In genomic region chr2:88733155-88733902, GRCh38 we compare ENCODE assay signal across 17 cellular contexts. TPM values are rescaled to one million over a fixed set of nuclear protein-coding genes. Genes with fewer than 3 reads are reported as not detected.
A peak's percentile ranks its signal among the peaks of the same experiment; 100 is the strongest.
DNase-seq lines count a peak whose midpoint lies in the region; ATAC-seq, FAIRE-seq and TF ChIP-seq lines count a peak whose summit lies in the region.
"Had no signal": no experiment of that assay in that cellular context is flagged by ENCODE, and none has a peak within 500 bp of the region (broad histone marks: within the 10 kb centered on the region; RNA-seq: fewer than 3 reads in every experiment).

No MANE protein-coding gene starts in this region.

- H3K4me1 ChIP-seq in small intestine (ENCODE audit: control insufficient read depth in 2 of 2, insufficient read depth in 1 of 2, low read depth in 1 of 2, low read length in 1 of 2) (no peaks in the 10 kb centered on the region), transverse colon (peaks cover 0 to 6% (median 0%) of the 10 kb centered on the region in 4 donors)

- TF ChIP-seq CTCF in brain (conservative IDR thresholded peaks at IDR 0.05) (no peak), transverse colon (IDR thresholded peaks at IDR 0.05) (no peak)

- H3K36me3 ChIP-seq in small intestine (ENCODE audit: control insufficient read depth in 2 of 2, insufficient read depth in 2 of 2, low read length in 2 of 2) = peaks cover 4% of the 10 kb centered on the region in 2 donors
- H3K36me3 ChIP-seq in transverse colon = peaks cover 0 to 7% (median 0%) of the 10 kb centered on the region in 4 donors

- peaks cover 27% of the 10 kb centered on the region for H3K4me1 Mint-ChIP-seq in stimulated activated naive CD8-positive, alpha-beta T cell treated with anti-CD3 and anti-CD28 coated beads, Interleukin-15, Interleukin-2, amounts not matched to agents 100 ng/mL and 50 ng/mL, for 24 hours (ENCODE audit: low read depth)
- H3K4me1 Mint-ChIP-seq in brain = peaks cover 17% of the 10 kb centered on the region

- no peaks in the 10 kb centered on the region for H3K9me3 Mint-ChIP-seq in stimulated activated naive CD8-positive, alpha-beta T cell treated with anti-CD3 and anti-CD28 coated beads, Interleukin-15, Interleukin-2, amounts not matched to agents 100 ng/mL and 50 ng/mL, for 24 hours
- peaks cover 0 to 9% (median 3%) of the 10 kb centered on the region in 5 experiments for H3K9me3 Mint-ChIP-seq in brain
- H3K9me3 Mint-ChIP-seq: HFFc6 had no signal

- no peaks in the 10 kb centered on the region for H3K27me3 Mint-ChIP-seq in stimulated activated naive CD8-positive, alpha-beta T cell treated with anti-CD3 and anti-CD28 coated beads, Interleukin-15, Interleukin-2, amounts not matched to agents 100 ng/mL and 50 ng/mL, for 24 hours
- H3K27me3 Mint-ChIP-seq in brain = no peaks in the 10 kb centered on the region

- no peak for ATAC-seq in stimulated activated naive CD8-positive, alpha-beta T cell treated with anti-CD3 and anti-CD28 coated beads, Interleukin-15, Interleukin-2, amounts not matched to agents 100 U/mL and 50 U/mL, for 24 hours
- ATAC-seq: Panc1 had no signal

- H3K4me3 ChIP-seq in small intestine (ENCODE audit: low read depth in 1 of 2, low read length in 2 of 2) (no peak overlapping the region), transverse colon (no peak overlapping the region)
- H3K4me3 ChIP-seq: dorsolateral prefrontal cortex had no signal

- intact Hi-C loops in transverse colon (cut with DNase I; ENCODE audit: low total_unique reads) = no loop called here

- 92 to 97% (median 97%) methylated on average over 4 of the region's 4 CpGs for WGBS in small intestine, 3 donors
- 86 to 94% methylated on average over 4 of the region's 4 CpGs for WGBS in transverse colon (ENCODE audit: low coverage in 1 of 2), 2 donors

- peak overlapping the region; percentile 66 for H3K27ac Mint-ChIP-seq in stimulated activated naive CD8-positive, alpha-beta T cell treated with anti-CD3 and anti-CD28 coated beads, Interleukin-15, Interleukin-2, amounts not matched to agents 100 ng/mL and 50 ng/mL, for 24 hours
- H3K27ac Mint-ChIP-seq in brain = peak overlapping the region in 4 of 5 experiments; percentile 17 to 80 (median 34)
- H3K27ac Mint-ChIP-seq: HFFc6 had no signal

- TF ChIP-seq EP300 in transverse colon (IDR thresholded peaks at IDR 0.05; ENCODE audit: low read depth) = no peak

- no peak for TF ChIP-seq POLR2A in transverse colon (IDR thresholded peaks at IDR 0.05)

- in situ Hi-C loops in transverse colon (cut with MboI; ENCODE audit: low pct_ligation_motif_present in 1 of 4, low pct_unique_long_range_greater_than_20kb in 1 of 4, low sequenced_read_pairs in 3 of 4) = no loop called here

- H3K27ac ChIP-seq in small intestine (ENCODE audit: low read depth in 1 of 2, low read length in 1 of 2) = no peak overlapping the region
- H3K27ac ChIP-seq in transverse colon = no peak overlapping the region
- H3K27ac ChIP-seq: dorsolateral prefrontal cortex had no signal

- H3K27me3 ChIP-seq in small intestine (ENCODE audit: control insufficient read depth in 2 of 2, insufficient read depth in 2 of 2, low read length in 2 of 2) (no peaks in the 10 kb centered on the region), transverse colon (no peaks in the 10 kb centered on the region)
- H3K27me3 ChIP-seq: dorsolateral prefrontal cortex had no signal

- peaks cover 49% of the 10 kb centered on the region for H3K36me3 Mint-ChIP-seq in stimulated activated naive CD8-positive, alpha-beta T cell treated with anti-CD3 and anti-CD28 coated beads, Interleukin-15, Interleukin-2, amounts not matched to agents 100 ng/mL and 50 ng/mL, for 24 hours (ENCODE audit: low read depth)
- H3K36me3 Mint-ChIP-seq in brain = peaks cover 42% of the 10 kb centered on the region

- H3K9me3 ChIP-seq in small intestine (ENCODE audit: control insufficient read depth, low read depth) (no peaks in the 10 kb centered on the region), transverse colon (no peaks in the 10 kb centered on the region)

- no peak for DNase-seq in stimulated activated naive CD8-positive, alpha-beta T cell treated with anti-CD3 and anti-CD28 coated beads, Interleukin-15, Interleukin-2, amounts not matched to agents 100 U/mL and 50 U/mL, for 24 hours
- DNase-seq in myocyte (ENCODE audit: low read depth) (peak; percentile 74), small intestine (no peak), transverse colon (no peak)
- no peak for DNase-seq in stimulated activated CD4-positive, alpha-beta T cell treated with anti-CD3 and anti-CD28 coated beads, Interleukin-15, amount 100 ng/mL, for 24 hours
- DNase-seq: activated gamma-delta T cell treated with Interleukin-2 at 50 U/mL for 16 hours, dorsolateral prefrontal cortex, HFFc6, Kasumi-1, kidney, NCI-H1105 treated with DMSO at 0.1 percent for 48 hours, NCI-H2171 treated with DMSO at 0.1 percent for 48 hours, retina had no signal

- H3K4me3 Mint-ChIP-seq in stimulated activated naive CD8-positive, alpha-beta T cell treated with anti-CD3 and anti-CD28 coated beads, Interleukin-15, Interleukin-2, amounts not matched to agents 100 ng/mL and 50 ng/mL, for 24 hours = no peak overlapping the region
- no peak overlapping the region for H3K4me3 Mint-ChIP-seq in brain
- H3K4me3 Mint-ChIP-seq: HFFc6 had no signal

- no peak for FAIRE-seq in small intestine (lab: Jason Lieb, UNC)
- FAIRE-seq: GM12891, kidney had no signal

RNA-seq across cellular contexts. Expression of gene RPIA, which starts 41.9 kb away (rescaled TPM):
- polyA plus RNA-seq in brain (ENCODE audit: insufficient read depth, low read depth, low replicate concordance) (16.0 TPM), small intestine (10 to 100 TPM; 14.5 to 53.7 (median 16.2) TPM)
- total RNA-seq in myocyte (5.2 and 5.8 TPM in 2 replicates), transverse colon (10 to 100 TPM in 2 of 4 donors, 1 to 10 TPM in 2; 2.2 to 20.8 (median 9.7) TPM)
- polyA plus RNA-seq in myocyte (2012) = 9.8 TPM
